9 cellular contexts compared by ENCODE assay signal in the genomic region with DNA sequence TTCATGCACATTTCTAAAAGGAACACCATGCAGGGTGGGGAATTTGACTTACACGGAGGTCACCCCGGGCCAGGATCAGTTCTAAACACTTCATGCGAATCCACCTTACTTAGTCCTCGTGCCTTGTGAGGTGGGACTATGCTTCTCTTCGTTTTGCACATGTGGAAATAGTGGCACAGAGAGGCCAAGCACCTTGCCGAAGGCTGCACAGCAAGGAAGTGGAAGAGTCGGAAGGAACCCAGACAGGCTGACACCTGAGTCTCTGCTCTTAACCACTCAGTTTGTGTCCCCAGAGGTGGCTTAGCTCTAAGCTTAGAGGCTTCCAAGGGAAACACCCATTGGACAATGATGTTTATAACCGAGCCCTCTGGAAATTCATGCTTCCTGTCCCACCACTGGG.
"Had no signal": no experiment of that assay in that cellular context is flagged by ENCODE, and none has a peak within 500 bp of the region (broad histone marks: within the 10 kb centered on the region; RNA-seq: fewer than 3 reads in every experiment).

No MANE protein-coding gene starts in this region.

- H3K9ac ChIP-seq: GM23248 had no signal

- H3K27ac ChIP-seq: GM23248, HL-60 had no signal

- DNase-seq: GM23248, GOT3, H7, HFFc6, IMR-90, KBM-7 had no signal

- H2AFZ ChIP-seq: GM23248 had no signal

- H3K9me3 ChIP-seq: HAP-1 had no signal

- H3K36me3 ChIP-seq: HAP-1 had no signal

- H3K4me1 ChIP-seq: HAP-1 had no signal

- H3K4me3 ChIP-seq: GM23248, HAP-1 had no signal

- ATAC-seq: HCT116 had no signal
